ENCODE assay signal across 11 cellular contexts in the genomic region with DNA sequence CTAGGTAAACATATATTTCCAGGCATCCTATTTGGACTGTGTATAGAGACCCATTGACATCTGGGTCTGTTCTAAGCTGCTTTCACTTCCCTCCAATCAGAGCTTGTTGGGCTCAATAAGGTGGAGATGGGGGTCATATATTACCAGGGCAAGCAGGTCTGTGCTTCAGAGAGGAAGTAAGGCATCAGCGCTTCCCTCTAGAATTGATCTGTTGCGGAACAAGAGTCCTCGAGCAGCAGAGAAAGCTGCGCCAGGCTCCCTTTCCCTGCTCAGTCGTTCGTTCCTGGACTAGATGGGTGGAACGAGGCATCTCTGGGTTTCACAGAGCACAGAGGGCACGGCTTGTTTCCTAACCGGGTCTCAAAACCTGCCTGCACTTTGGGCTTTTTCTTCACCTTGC.
A peak's percentile ranks its signal among the peaks of the same experiment; 100 is the strongest.
DNase-seq lines count a peak whose midpoint lies in the region; ATAC-seq, FAIRE-seq and TF ChIP-seq lines count a peak whose summit lies in the region.
"Had no signal": no experiment of that assay in that cellular context is flagged by ENCODE, and none has a peak within 500 bp of the region (broad histone marks: within the 10 kb centered on the region; RNA-seq: fewer than 3 reads in every experiment).

No MANE protein-coding gene starts in this region.

- peaks cover 16% of the 10 kb centered on the region for H3K36me3 Mint-ChIP-seq in stimulated activated memory B cell treated with anti-CD40 and anti-IgM and Interleukin-4, amounts not matched to agents 10 μg/mL and 1 μg/mL and 100 μg/mL, for 72 hours
- H3K36me3 Mint-ChIP-seq in MCF 10A (ENCODE audit: insufficient read depth, unreplicated experiment): no peaks in the 10 kb centered on the region

- peak overlapping the region; percentile 2 for H3K4me3 Mint-ChIP-seq in stimulated activated memory B cell treated with anti-CD40 and anti-IgM and Interleukin-4, amounts not matched to agents 10 μg/mL and 1 μg/mL and 100 μg/mL, for 72 hours
- H3K4me3 Mint-ChIP-seq in MCF 10A (ENCODE audit: unreplicated experiment): no peak overlapping the region

- peaks cover 31% of the 10 kb centered on the region for H3K27me3 Mint-ChIP-seq in stimulated activated memory B cell treated with anti-CD40 and anti-IgM and Interleukin-4, amounts not matched to agents 10 μg/mL and 1 μg/mL and 100 μg/mL, for 72 hours
- H3K27me3 Mint-ChIP-seq in MCF 10A (ENCODE audit: insufficient read depth, unreplicated experiment): no peaks in the 10 kb centered on the region

- no TSS peak for BruUV-seq in MCF 10A (replicated peaks; lab: Mats Ljungman, UMichigan)

- peaks cover 15% of the 10 kb centered on the region for H3K4me1 Mint-ChIP-seq in stimulated activated memory B cell treated with anti-CD40 and anti-IgM and Interleukin-4, amounts not matched to agents 10 μg/mL and 1 μg/mL and 100 μg/mL, for 72 hours
- no peaks in the 10 kb centered on the region for H3K4me1 Mint-ChIP-seq in MCF 10A (ENCODE audit: insufficient read depth, unreplicated experiment)

- peak; percentile 75 for ATAC-seq in stimulated activated memory B cell treated with anti-CD40 and anti-IgM and Interleukin-4, amounts not matched to agents 10 μg/mL and 1 μg/mL and 100 μg/mL, for 72 hours
- ATAC-seq in GM21786 (IDR thresholded peaks at IDR 0.05; ENCODE audit: unreplicated experiment): no peak

- TF ChIP-seq CTCF in MCF 10A (IDR thresholded peaks at IDR 0.05; ENCODE audit: unreplicated experiment): no peak

- intact Hi-C loops in MCF 10A (cut with micrococcal nuclease): no loop called here

- DNase-seq in NCI-H146 (lab: John Stamatoyannopoulos, UW) (peak; percentile 34), NCI-H146 treated with DMSO at 0.1 percent for 48 hours (lab: John Stamatoyannopoulos, UW; ENCODE audit: unreplicated experiment) (no peak), NCI-H2107 treated with DMSO at 0.1 percent for 48 hours (lab: John Stamatoyannopoulos, UW; ENCODE audit: unreplicated experiment) (peak; percentile 41), dermis blood vessel endothelial cell (peak; percentile 34), GM12891 (ENCODE audit: insufficient read length, low spot score) (no peak), MCF 10A (ENCODE audit: unreplicated experiment) (no peak)
- DNase-seq: erythroblast; stimulated activated CD4-positive, alpha-beta T cell treated with anti-CD3 and anti-CD28 coated beads, Interleukin-12 subunit alpha, Interleukin-12 subunit beta, amount 100 ng/mL, for 4 hours; transverse colon had no signal

- no peak for FAIRE-seq in GM12891 (lab: Jason Lieb, UNC)

- H3K9me3 Mint-ChIP-seq in stimulated activated memory B cell treated with anti-CD40 and anti-IgM and Interleukin-4, amounts not matched to agents 10 μg/mL and 1 μg/mL and 100 μg/mL, for 72 hours: peaks cover 6% of the 10 kb centered on the region
- peaks cover 7% of the 10 kb centered on the region for H3K9me3 Mint-ChIP-seq in MCF 10A (ENCODE audit: unreplicated experiment)

- CTCF ChIA-PET in MCF 10A (lab: Yijun Ruan, JAX): interaction anchor here (0.6 kb wide), 4 partner anchors 30 to 821 kb away, joined by 3 read pairs; no protein-coding TSS in a partner anchor

- H3K27ac Mint-ChIP-seq in stimulated activated memory B cell treated with anti-CD40 and anti-IgM and Interleukin-4, amounts not matched to agents 10 μg/mL and 1 μg/mL and 100 μg/mL, for 72 hours: no peak overlapping the region
- H3K27ac Mint-ChIP-seq in MCF 10A (ENCODE audit: low read depth, unreplicated experiment): no peak overlapping the region

- no peak for TF ChIP-seq POLR2A in GM12891 (IDR thresholded peaks at IDR 0.05; ENCODE audit: low read depth, low read length)

- POLR2A ChIA-PET in MCF 10A (lab: Yijun Ruan, JAX): no interaction called here

TF ChIP-seq in GM12891, 5 proteins besides CTCF, POLR2A, EP300 and RAD21:
- no peak for TF ChIP-seq PAX5 (IDR thresholded peaks at IDR 0.05; ENCODE audit: insufficient read depth, low read length, severe bottlenecking)
- TF ChIP-seq POU2F2 (IDR thresholded peaks at IDR 0.05; ENCODE audit: low read depth, low read length): no peak
- TF ChIP-seq TAF1 (IDR thresholded peaks at IDR 0.05; ENCODE audit: low read depth, low read length): no peak
- no peak for TF ChIP-seq POLR2AphosphoS5 (IDR thresholded peaks at IDR 0.05; ENCODE audit: low read depth, low read length)
- no peak for TF ChIP-seq SPI1 (IDR thresholded peaks at IDR 0.05; ENCODE audit: low read depth, low read length)

Comparison
In these comparisons a context has a peak if more than half of its experiments do, and no peak if none do; other contexts are left out.
1. DNase-seq: peak in NCI-H146 (single experiment), NCI-H2107 treated with DMSO at 0.1 percent for 48 hours (single experiment) and dermis blood vessel endothelial cell (single experiment); none in NCI-H146 treated with DMSO at 0.1 percent for 48 hours (single experiment), GM12891 (single experiment) and MCF 10A (single experiment).